Comparison of ENCODE assay signal across 1 cellular context in the genomic region with DNA sequence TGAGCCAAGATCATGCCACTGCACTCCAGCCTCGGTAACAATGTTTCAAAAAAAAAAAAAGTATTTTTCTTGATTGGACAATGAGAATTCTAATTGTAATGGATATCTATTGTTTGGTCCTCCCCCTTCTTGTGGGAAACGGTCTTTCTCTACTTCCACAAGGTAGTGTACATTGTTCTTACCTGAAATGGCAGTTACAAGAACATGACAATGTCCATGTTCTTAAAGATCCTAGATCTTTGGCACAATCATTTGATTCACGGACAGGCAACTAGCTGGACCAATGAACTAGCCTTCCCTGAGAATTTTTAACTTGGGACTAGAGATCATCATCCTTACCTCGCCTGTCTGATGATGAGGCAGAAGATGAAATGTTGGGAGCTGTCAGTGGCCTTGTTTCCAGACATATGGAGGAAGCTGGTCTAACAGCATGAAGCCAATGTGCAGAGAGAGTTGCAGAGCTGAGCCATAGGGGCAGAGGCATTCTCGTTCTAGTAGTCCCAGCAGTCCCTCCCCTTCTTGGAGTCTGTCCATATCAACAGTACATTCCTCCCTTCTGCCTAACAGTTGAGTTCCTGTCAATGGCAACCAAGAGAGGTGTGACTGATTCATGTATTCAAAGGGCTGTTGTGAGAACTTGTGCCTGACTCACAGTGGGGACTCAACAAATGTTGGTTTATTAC.
TF ChIP-seq lines count a peak whose summit lies in the region.

No MANE protein-coding gene starts in this region.

TF ChIP-seq in H1, 55 proteins besides CTCF, POLR2A, EP300 and RAD21:
- TF ChIP-seq SRF (IDR thresholded peaks at IDR 0.05; ENCODE audit: low read depth, low read length) (no peak), SP4 (IDR thresholded peaks at IDR 0.05; ENCODE audit: low read length) (no peak), BCL11A (IDR thresholded peaks at IDR 0.05; ENCODE audit: low read depth in 2 of 2, low read length in 2 of 2) (no peak), RBBP5 (IDR thresholded peaks at IDR 0.05; ENCODE audit: borderline replicate concordance, low read depth, low read length) (no peak), TBP (IDR thresholded peaks at IDR 0.05; ENCODE audit: low read depth, low read length) (no peak), SP1 (IDR thresholded peaks at IDR 0.05; ENCODE audit: low read depth, low read length) (no peak), TEAD4 (IDR thresholded peaks at IDR 0.05; ENCODE audit: low read depth, low read length) (no peak), KDM5A (IDR thresholded peaks at IDR 0.05; ENCODE audit: low read length) (no peak), HDAC6 (IDR thresholded peaks at IDR 0.05; ENCODE audit: low read depth, low read length) (no peak), POU5F1 (IDR thresholded peaks at IDR 0.05; ENCODE audit: low read depth, low read length) (no peak), EGR1 (IDR thresholded peaks at IDR 0.05; ENCODE audit: borderline replicate concordance, low read depth, low read length) (no peak), FOSL1 (IDR thresholded peaks at IDR 0.05; ENCODE audit: insufficient read depth, low read depth, low read length) (no peak), JUN (IDR thresholded peaks at IDR 0.05; ENCODE audit: low read depth, low read length) (no peak), SIX5 (IDR thresholded peaks at IDR 0.05; ENCODE audit: low read depth, low read length) (no peak), ZNF274 (IDR thresholded peaks at IDR 0.05; ENCODE audit: borderline replicate concordance, extremely low read depth, low read length) (no peak), EZH2 (IDR thresholded peaks at IDR 0.05; ENCODE audit: low read depth, low read length, severe bottlenecking) (no peak), CHD2 (IDR thresholded peaks at IDR 0.05; ENCODE audit: low read length) (no peak), SAP30 (IDR thresholded peaks at IDR 0.05; ENCODE audit: insufficient read depth, insufficient replicate concordance, low read length) (no peak)
- TF ChIP-seq, protein P1, sequence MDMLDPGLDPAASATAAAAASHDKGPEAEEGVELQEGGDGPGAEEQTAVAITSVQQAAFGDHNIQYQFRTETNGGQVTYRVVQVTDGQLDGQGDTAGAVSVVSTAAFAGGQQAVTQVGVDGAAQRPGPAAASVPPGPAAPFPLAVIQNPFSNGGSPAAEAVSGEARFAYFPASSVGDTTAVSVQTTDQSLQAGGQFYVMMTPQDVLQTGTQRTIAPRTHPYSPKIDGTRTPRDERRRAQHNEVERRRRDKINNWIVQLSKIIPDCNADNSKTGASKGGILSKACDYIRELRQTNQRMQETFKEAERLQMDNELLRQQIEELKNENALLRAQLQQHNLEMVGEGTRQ (IDR thresholded peaks at IDR 0.05; ENCODE audit: low read length) = no peak
- TF ChIP-seq, protein P2, sequence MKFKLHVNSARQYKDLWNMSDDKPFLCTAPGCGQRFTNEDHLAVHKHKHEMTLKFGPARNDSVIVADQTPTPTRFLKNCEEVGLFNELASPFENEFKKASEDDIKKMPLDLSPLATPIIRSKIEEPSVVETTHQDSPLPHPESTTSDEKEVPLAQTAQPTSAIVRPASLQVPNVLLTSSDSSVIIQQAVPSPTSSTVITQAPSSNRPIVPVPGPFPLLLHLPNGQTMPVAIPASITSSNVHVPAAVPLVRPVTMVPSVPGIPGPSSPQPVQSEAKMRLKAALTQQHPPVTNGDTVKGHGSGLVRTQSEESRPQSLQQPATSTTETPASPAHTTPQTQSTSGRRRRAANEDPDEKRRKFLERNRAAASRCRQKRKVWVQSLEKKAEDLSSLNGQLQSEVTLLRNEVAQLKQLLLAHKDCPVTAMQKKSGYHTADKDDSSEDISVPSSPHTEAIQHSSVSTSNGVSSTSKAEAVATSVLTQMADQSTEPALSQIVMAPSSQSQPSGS (IDR thresholded peaks at IDR 0.05; ENCODE audit: low read length) = no peak
